Comparison of ENCODE assay signal across 1 cellular context in genomic region chr22:37202706-37203105, GRCh38.
TF ChIP-seq lines count a peak whose summit lies in the region.

No MANE protein-coding gene starts in this region.

TF ChIP-seq in HepG2, 621 proteins besides CTCF, POLR2A, EP300 and RAD21:
- no peak for TF ChIP-seq MYC (CRISPR knock-in tag; IDR thresholded peaks at IDR 0.05; ENCODE audit: borderline replicate concordance)
- TF ChIP-seq RFX1 (IDR thresholded peaks at IDR 0.05), result 0 out of 2 replicates have a peak, but pooled peaks have one; percentile 18
- TF ChIP-seq, protein P1, sequence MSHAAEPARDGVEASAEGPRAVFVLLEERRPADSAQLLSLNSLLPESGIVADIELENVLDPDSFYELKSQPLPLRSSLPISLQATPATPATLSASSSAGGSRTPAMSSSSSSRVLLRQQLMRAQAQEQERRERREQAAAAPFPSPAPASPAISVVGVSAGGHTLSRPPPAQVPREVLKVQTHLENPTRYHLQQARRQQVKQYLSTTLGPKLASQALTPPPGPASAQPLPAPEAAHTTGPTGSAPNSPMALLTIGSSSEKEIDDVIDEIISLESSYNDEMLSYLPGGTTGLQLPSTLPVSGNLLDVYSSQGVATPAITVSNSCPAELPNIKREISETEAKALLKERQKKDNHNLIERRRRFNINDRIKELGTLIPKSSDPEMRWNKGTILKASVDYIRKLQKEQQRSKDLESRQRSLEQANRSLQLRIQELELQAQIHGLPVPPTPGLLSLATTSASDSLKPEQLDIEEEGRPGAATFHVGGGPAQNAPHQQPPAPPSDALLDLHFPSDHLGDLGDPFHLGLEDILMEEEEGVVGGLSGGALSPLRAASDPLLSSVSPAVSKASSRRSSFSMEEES (CRISPR knock-in tag; IDR thresholded peaks at IDR 0.05), result no peak
- TF ChIP-seq KLF9 (CRISPR knock-in tag; IDR thresholded peaks at IDR 0.05; ENCODE audit: low read depth), result no peak
